ENCODE assay signal across 22 cellular contexts in genomic region chr13:36006347-36006746, GRCh38.
DNase-seq lines count a peak whose midpoint lies in the region; ATAC-seq and TF ChIP-seq lines count a peak whose summit lies in the region.
"Had no signal": no experiment of that assay in that cellular context is flagged by ENCODE, and none has a peak within 500 bp of the region (broad histone marks: within the 10 kb centered on the region; RNA-seq: fewer than 3 reads in every experiment).

No MANE protein-coding gene starts in this region.

- DNase-seq in NCI-H1105 (lab: John Stamatoyannopoulos, UW) = peak; percentile 39
- DNase-seq in NCI-H748 (lab: John Stamatoyannopoulos, UW; ENCODE audit: unreplicated experiment) = peak; percentile 93
- DNase-seq in fibroblast of peridontal ligament (ENCODE audit: extremely low read depth) = peak; percentile 53
- DNase-seq in type B pancreatic cell (ENCODE audit: extremely low spot score, unreplicated experiment) = no peak
- no peak for DNase-seq in epidermal melanocyte (ENCODE audit: insufficient read length, low spot score)
- DNase-seq: activated CD4-positive, alpha-beta T cell treated with anti-CD3 and anti-CD28 coated beads for 1 hour; activated CD8-positive, alpha-beta memory T cell treated with anti-CD3 and anti-CD28 coated beads for 24 hours; activated naive CD4-positive, alpha-beta T cell treated with anti-CD3 and anti-CD28 coated beads for 36 hours; activated T-cell treated with anti-CD3 and anti-CD28 coated beads, Interleukin-2, amount 50 U/mL, for 4 hours; AML-193; anterior cingulate cortex; glutamatergic neuron; left cardiac atrium; NCI-H2171 treated with DMSO at 0.1 percent for 48 hours; stimulated activated CD4-positive, alpha-beta T cell treated with anti-CD3 and anti-CD28 coated beads, Interleukin-2, amount 100 ng/mL, for 24 hours; stimulated activated naive CD8-positive, alpha-beta T cell treated with anti-CD3 and anti-CD28 coated beads, Interleukin-15, Interleukin-2, amounts not matched to agents 100 U/mL and 50 U/mL, for 24 hours; T-helper 9 cell; thyroid gland had no signal

- H3K9me3 Mint-ChIP-seq in type B pancreatic cell = no peaks in the 10 kb centered on the region
- H3K9me3 Mint-ChIP-seq: central memory CD8-positive, alpha-beta T cell had no signal

- no peaks in the 10 kb centered on the region for H3K27me3 Mint-ChIP-seq in type B pancreatic cell
- H3K27me3 Mint-ChIP-seq: central memory CD8-positive, alpha-beta T cell had no signal

- no peaks in the 10 kb centered on the region for H3K4me1 Mint-ChIP-seq in type B pancreatic cell (ENCODE audit: unreplicated experiment)
- H3K4me1 Mint-ChIP-seq: central memory CD8-positive, alpha-beta T cell; neural crest cell had no signal

- no peak for TF ChIP-seq CTCF in type B pancreatic cell (conservative IDR thresholded peaks at IDR 0.05)

- H3K4me3 Mint-ChIP-seq in type B pancreatic cell = no peak overlapping the region
- H3K4me3 Mint-ChIP-seq: activated naive CD4-positive, alpha-beta T cell treated with anti-CD3 and anti-CD28 coated beads for 36 hours; activated T-cell treated with anti-CD3 and anti-CD28 coated beads, Interleukin-2, amount 50 U/mL, for 4 hours; central memory CD8-positive, alpha-beta T cell; neural crest cell had no signal

- ATAC-seq in HG02938 (IDR thresholded peaks at IDR 0.05; ENCODE audit: unreplicated experiment) (no peak), HG02840 (IDR thresholded peaks at IDR 0.05; ENCODE audit: low FRiP score, unreplicated experiment) (no peak)
- ATAC-seq: activated T-cell treated with anti-CD3 and anti-CD28 coated beads, Interleukin-2, amount 50 U/mL, for 4 hours; stimulated activated naive CD8-positive, alpha-beta T cell treated with anti-CD3 and anti-CD28 coated beads, Interleukin-15, Interleukin-2, amounts not matched to agents 100 U/mL and 50 U/mL, for 24 hours had no signal

- peak overlapping the region; percentile 22 for H3K27ac Mint-ChIP-seq in type B pancreatic cell
- H3K27ac Mint-ChIP-seq: activated naive CD4-positive, alpha-beta T cell treated with anti-CD3 and anti-CD28 coated beads for 36 hours had no signal

- H3K36me3 Mint-ChIP-seq in type B pancreatic cell = no peaks in the 10 kb centered on the region

Comparison
In these comparisons a context has a peak if more than half of its experiments do, and no peak if none do; other contexts are left out.
1. DNase-seq: peak in NCI-H1105 (single experiment), NCI-H748 (single experiment) and fibroblast of peridontal ligament (single experiment); none in type B pancreatic cell (single experiment) and epidermal melanocyte (single experiment).